In genomic region chr16:1310832-1311200, GRCh38 we compare ENCODE assay signal across 9 cellular contexts. TPM values are rescaled to one million over a fixed set of nuclear protein-coding genes. Genes with fewer than 3 reads are reported as not detected.
DNase-seq lines count a peak whose midpoint lies in the region; ATAC-seq, FAIRE-seq and TF ChIP-seq lines count a peak whose summit lies in the region.
"Had no signal": no experiment of that assay in that cellular context is flagged by ENCODE, and none has a peak within 500 bp of the region (broad histone marks: within the 10 kb centered on the region; RNA-seq: fewer than 3 reads in every experiment).

No MANE protein-coding gene starts in this region.

- H3K36me3 Mint-ChIP-seq in type B pancreatic cell = peaks cover 4% of the 10 kb centered on the region

- H3K4me3 Mint-ChIP-seq in type B pancreatic cell = peak overlapping the region; percentile 99

- H2BK15ac ChIP-seq in IMR-90 (ENCODE audit: low read depth, low read length) = no peak overlapping the region

- H3K23ac ChIP-seq in IMR-90 (ENCODE audit: low read depth, low read length) = peak overlapping the region; percentile 55

- TF ChIP-seq POLR2A in IMR-90 (IDR thresholded peaks at IDR 0.05; ENCODE audit: low read depth, low read length) (no peak), adrenal gland (IDR thresholded peaks at IDR 0.05) (no peak), HepG2 (IDR thresholded peaks at IDR 0.05; ENCODE audit: insufficient read depth in 1 of 2, low read depth in 2 of 2, low read length in 2 of 2) (no peak)

- H4K8ac ChIP-seq in IMR-90 (ENCODE audit: low read depth in 2 of 2, low read length in 2 of 2) = no peak overlapping the region

- H3K4me1 ChIP-seq in IMR-90 (ENCODE audit: control insufficient read depth, insufficient read depth, low read length) = peaks cover 15% of the 10 kb centered on the region
- peaks cover 28 to 32% of the 10 kb centered on the region in 2 donors for H3K4me1 ChIP-seq in adrenal gland (replicated peaks in 1 of 2)
- H3K4me1 ChIP-seq in HepG2 (ENCODE audit: insufficient read depth, low read length) = peaks cover 32% of the 10 kb centered on the region

- no peak overlapping the region for H3K18ac ChIP-seq in IMR-90 (ENCODE audit: low read depth, low read length)

- peaks cover 60% of the 10 kb centered on the region for H4K20me1 ChIP-seq in IMR-90 (ENCODE audit: insufficient read depth, low read length)
- H4K20me1 ChIP-seq in HepG2 (ENCODE audit: insufficient read depth, low read length) = peaks cover 52% of the 10 kb centered on the region

- peaks cover 7% of the 10 kb centered on the region for H3K9me1 ChIP-seq in IMR-90 (ENCODE audit: insufficient read depth, low read length)

- H3K4me2 ChIP-seq in IMR-90 (ENCODE audit: low read depth, low read length) (peak overlapping the region; percentile 97), HepG2 (ENCODE audit: low read depth, low read length) (peak overlapping the region; percentile 95)

- H3K27ac Mint-ChIP-seq in type B pancreatic cell = peak overlapping the region; percentile 97

- DNase-seq in AG09309 (ENCODE audit: low read depth) (no peak), IMR-90 (no peak), adrenal gland (peak in 2 of 7 donors; percentile 35 to 57), HepG2 (ENCODE audit: low spot score) (no peak), type B pancreatic cell (ENCODE audit: extremely low spot score, unreplicated experiment) (no peak), HT-29 (ENCODE audit: low spot score) (no peak)

- peak overlapping the region; percentile 79 for H2AK9ac ChIP-seq in IMR-90 (replicated peaks; ENCODE audit: low read depth, low read length, poor library complexity)

- CTCF ChIA-PET in IMR-90 (lab: Yijun Ruan, JAX) (no interaction called here), HepG2 (lab: Yijun Ruan, JAX; ENCODE audit: low intra/inter-chr PET ratio, low total read pairs) (no interaction called here)

- peak overlapping the region; percentile 65 for H3K4me3 ChIP-seq in AG09309 (ENCODE audit: control insufficient read depth, low read depth, low read length)
- H3K4me3 ChIP-seq in IMR-90 (ENCODE audit: insufficient read depth, low read depth, low read length) = peak overlapping the region; percentile 90
- H3K4me3 ChIP-seq in adrenal gland = peak overlapping the region in 3 of 4 donors; percentile 43 to 92 (median 67)
- H3K4me3 ChIP-seq in HepG2 (replicated peaks in 1 of 3; ENCODE audit: insufficient read depth in 1 of 3, low read depth in 2 of 3, low read length in 3 of 3) = peak overlapping the region; percentile 66 to 97 (median 91)

- no peak overlapping the region for H3K56ac ChIP-seq in IMR-90 (ENCODE audit: extremely low read depth, insufficient read depth, low read length)

- H4K5ac ChIP-seq in IMR-90 (ENCODE audit: low read depth, low read length) = no peak overlapping the region

- no CpG with 5 or more reads among the region's 14 CpGs for WGBS in IMR-90 (ENCODE audit: extremely low coverage in 2 of 2, insufficient read length in 1 of 2), 2 experiments
- 0 to 2% (median 0%) methylated on average over 8 to 14 of the region's 14 CpGs for WGBS in adrenal gland, 4 donors
- WGBS in HepG2 (ENCODE audit: low lambda C conversion rate) = 2% methylated on average over 9 of the region's 14 CpGs

- H4K91ac ChIP-seq in IMR-90 (ENCODE audit: insufficient read depth, low read depth, low read length) = no peak overlapping the region

- H3K9me3 Mint-ChIP-seq in type B pancreatic cell = no peaks in the 10 kb centered on the region

- intact Hi-C loops in IMR-90 (cut with micrococcal nuclease) = no loop called here
- intact Hi-C loops in adrenal gland (cut with DNase I) = loop anchor here (5.0 to 10.0 kb wide), 3 partner anchors 41 to 104 kb away; partner anchors contain the start of genes GNPTG (in 1 of the 2), TSR3 (in 1 of the 2) and UNKL (in 1 of the 2)
- intact Hi-C loops in HepG2 (cut with micrococcal nuclease; ENCODE audit: unreplicated experiment) = no loop called here

- no peak overlapping the region for H2BK5ac ChIP-seq in IMR-90 (ENCODE audit: low read depth, low read length, poor library complexity, severe bottlenecking)

- H3K27me3 ChIP-seq in IMR-90 (ENCODE audit: control insufficient read depth, insufficient read depth, low read length) (no peaks in the 10 kb centered on the region), adrenal gland (no peaks in the 10 kb centered on the region), HepG2 (ENCODE audit: control insufficient read depth in 1 of 2, insufficient read depth in 2 of 2, low read length in 2 of 2) (no peaks in the 10 kb centered on the region; a peak in 2 of 5 replicates)

- H3K36me3 ChIP-seq in IMR-90 (ENCODE audit: control insufficient read depth, insufficient read depth, low read length) (peaks cover 30% of the 10 kb centered on the region), adrenal gland (replicated peaks in 1 of 2) (peaks cover 0 to 30% of the 10 kb centered on the region in 2 donors), HepG2 (replicated peaks in 1 of 2; ENCODE audit: control insufficient read depth in 1 of 2, insufficient read depth in 2 of 2, low read length in 2 of 2) (peaks cover 20 to 36% of the 10 kb centered on the region in 2 experiments; a peak in 4 of 5 replicates)

- H3K27me3 Mint-ChIP-seq in type B pancreatic cell = no peaks in the 10 kb centered on the region

- POLR2A ChIA-PET in IMR-90 (lab: Charles Lee; ENCODE audit: unreplicated experiment) = no interaction called here
- POLR2A ChIA-PET in HepG2 (lab: Yijun Ruan, JAX) = interaction anchor here (0.8 kb wide), 1 partner anchor 14 kb away, joined by 4 read pairs; no protein-coding TSS in a partner anchor

- dilution Hi-C loops in IMR-90 (cut with HindIII; ENCODE audit: low sequenced_read_pairs, unreplicated experiment) = no loop called here

- peaks cover 56% of the 10 kb centered on the region for H3K79me2 ChIP-seq in HepG2 (ENCODE audit: insufficient read depth, low read length)

- in situ Hi-C loops in IMR-90 (cut with MboI; ENCODE audit: low sequenced_read_pairs) (no loop called here), HepG2 (cut with HindIII; ENCODE audit: extremely low pct_ligation_motif_present, low pct_unique_long_range_greater_than_20kb) (no loop called here)

- H3K79me1 ChIP-seq in IMR-90 (ENCODE audit: low read depth in 1 of 2, low read length in 2 of 2) = peaks cover 3 to 21% of the 10 kb centered on the region in 2 experiments

- no peak for ATAC-seq in IMR-90 (ENCODE audit: low read depth)
- peak; percentile 5; the same call in 2 of the 3 replicates for ATAC-seq in HepG2
- no peak for ATAC-seq in GM19328 (IDR thresholded peaks at IDR 0.05; ENCODE audit: unreplicated experiment)
- no peak for ATAC-seq in GM21717 (IDR thresholded peaks at IDR 0.05; ENCODE audit: unreplicated experiment)

- H2AFZ ChIP-seq in IMR-90 (replicated peaks; ENCODE audit: low read length, poor library complexity) = no peak overlapping the region
- H2AFZ ChIP-seq in HepG2 (ENCODE audit: low read length) = no peak overlapping the region

- TF ChIP-seq RAD21 in IMR-90 (IDR thresholded peaks at IDR 0.05; ENCODE audit: low read length) (no peak), HepG2 (CRISPR knock-in tag; IDR thresholded peaks at IDR 0.05) (no peak)

- FAIRE-seq in HepG2 (lab: Jason Lieb, UNC) = no peak
- FAIRE-seq: islet of Langerhans had no signal

- TF ChIP-seq CTCF in AG09309 (IDR thresholded peaks at IDR 0.05; ENCODE audit: control insufficient read depth, insufficient read depth, low read depth, low read length, missing control alignments) = no peak
- TF ChIP-seq CTCF in IMR-90 (conservative IDR thresholded peaks at IDR 0.05; ENCODE audit: low read depth, low read length) = no peak
- TF ChIP-seq CTCF in adrenal gland (IDR thresholded peaks at IDR 0.05) = no peak
- TF ChIP-seq CTCF in HepG2 (CRISPR knock-in tag; IDR thresholded peaks at IDR 0.05) = no peak
- no peak for TF ChIP-seq CTCF in type B pancreatic cell (conservative IDR thresholded peaks at IDR 0.05)

- no peak overlapping the region for H2BK20ac ChIP-seq in IMR-90 (ENCODE audit: low read depth, low read length)

- H3K27ac ChIP-seq in IMR-90 (ENCODE audit: insufficient read depth, low read length) = peak overlapping the region; percentile 45; the same call in 1 of the 2 replicates
- peak overlapping the region; percentile 43 to 100 (median 93) for H3K27ac ChIP-seq in adrenal gland
- peak overlapping the region; percentile 57 for H3K27ac ChIP-seq in HepG2 (ENCODE audit: extremely low read length, insufficient read depth, low read length)

- H2BK120ac ChIP-seq in IMR-90 (ENCODE audit: low read depth, low read length) = no peak overlapping the region

- no peak overlapping the region for H2AK5ac ChIP-seq in IMR-90 (ENCODE audit: low read depth, low read length)

- BruUV-seq in IMR-90 (replicated peaks; lab: Mats Ljungman, UMichigan) = no TSS peak
- BruUV-seq in HepG2 (replicated peaks; lab: Mats Ljungman, UMichigan) = no TSS peak

- no peaks in the 10 kb centered on the region for H3K4me1 Mint-ChIP-seq in type B pancreatic cell (ENCODE audit: unreplicated experiment)

- H3K9me3 ChIP-seq in IMR-90 (ENCODE audit: control insufficient read depth, insufficient read depth, low read length) (no peaks in the 10 kb centered on the region), adrenal gland (replicated peaks in 1 of 3) (no peaks in the 10 kb centered on the region), HepG2 (ENCODE audit: low read length) (no peaks in the 10 kb centered on the region)

- peak overlapping the region; percentile 90 for H3K9ac ChIP-seq in IMR-90 (ENCODE audit: low read depth, low read length)
- H3K9ac ChIP-seq in HepG2 (ENCODE audit: insufficient read depth, low read depth, low read length) = peak overlapping the region; percentile 91

- TF ChIP-seq EP300 in HepG2 (IDR thresholded peaks at IDR 0.05; ENCODE audit: low read depth in 2 of 2, low read length in 2 of 2) (no peak), HepG2 (CRISPR knock-in tag; IDR thresholded peaks at IDR 0.05; ENCODE audit: borderline replicate concordance) (no peak)

- no peak overlapping the region; the same call in 1 of the 2 replicates for H3K14ac ChIP-seq in IMR-90 (replicated peaks; ENCODE audit: low read depth, low read length)

- H3K4ac ChIP-seq in IMR-90 (ENCODE audit: low read depth, low read length) = no peak overlapping the region

RNA-seq across cellular contexts. Expression of gene UBE2I, which starts 1.4 kb away (rescaled TPM):
- total RNA-seq in IMR-90 (2012; rRNA removed) (30.8 and 45.0 TPM in 2 replicates), adrenal gland (100 to 1,000 TPM in 4 of 8 donors, 10 to 100 TPM in 4; 54.6 to 142 (median 105) TPM), HepG2 (2016; rRNA removed; fragmentation: Illumina TruSeq; extraction: Trizol) (75.8 and 87.9 TPM in 2 replicates), type B pancreatic cell (ENCODE audit: low replicate concordance) (157 and 170 TPM in 2 replicates)
- polyA plus RNA-seq in IMR-90 (2012; rRNA removed) (113 and 140 TPM in 2 replicates), adrenal gland (100 to 1,000 TPM in 1 of 3 donors, 10 to 100 TPM in 2; 61.9 to 203 (median 70.1) TPM), HepG2 (2011; rRNA removed) (79.5 and 98.9 TPM in 2 replicates)
- 47.2 and 66.3 TPM in 2 replicates for polyA plus RNA-seq in IMR-90 (2012; cell fraction: cytosol; rRNA removed)
- polyA plus RNA-seq in IMR-90 (2012; cell fraction: nucleus; rRNA removed; ENCODE audit: low replicate concordance) = 119 and 179 TPM in 2 replicates
- total RNA-seq in HepG2 (2016; cell fraction: cytosol; rRNA removed; fragmentation: Illumina TruSeq; extraction: Trizol; ENCODE audit: low read depth) = 35.5 and 39.4 TPM in 2 replicates
- total RNA-seq in HepG2 (2016; cell fraction: insoluble cytoplasmic fraction; rRNA removed; fragmentation: Illumina TruSeq; extraction: Trizol) = 66.6 and 79.8 TPM in 2 replicates
- 55.4 and 63.3 TPM in 2 replicates for total RNA-seq in HepG2 (2016; cell fraction: membrane; rRNA removed; fragmentation: Illumina TruSeq; extraction: Trizol)
- total RNA-seq in HepG2 (2016; cell fraction: nucleus; rRNA removed; fragmentation: Illumina TruSeq; extraction: Trizol) = 41.5 and 41.7 TPM in 2 replicates
- polyA plus RNA-seq in HepG2 (2011; cell fraction: cytosol; rRNA removed) = 57.9 and 77.8 TPM in 2 replicates
- 115 and 128 TPM in 2 replicates for polyA plus RNA-seq in HepG2 (2011; cell fraction: nucleus; rRNA removed)
- 91.6 and 108 TPM in 2 replicates for polyA plus RNA-seq in HepG2 (2012)
- polyA plus RNA-seq in HepG2 (2016; cell fraction: cytosol; fragmentation: Illumina TruSeq; extraction: Trizol; ENCODE audit: low read depth) = 94.9 and 118 TPM in 2 replicates
- 181 and 205 TPM in 2 replicates for polyA plus RNA-seq in HepG2 (2016; cell fraction: insoluble cytoplasmic fraction; fragmentation: Illumina TruSeq; extraction: Trizol; ENCODE audit: low read depth)
- polyA plus RNA-seq in HepG2 (2016; cell fraction: membrane; fragmentation: Illumina TruSeq; extraction: Trizol; ENCODE audit: low read depth) = 118 and 119 TPM in 2 replicates
- polyA plus RNA-seq in HepG2 (2016; cell fraction: nucleus; fragmentation: Illumina TruSeq; extraction: Trizol; ENCODE audit: insufficient read depth, low read depth) = 163 and 194 TPM in 2 replicates
- polyA minus RNA-seq in HepG2 (2011; rRNA and poly(A)+ RNA removed; ENCODE audit: low replicate concordance) = 39.2 and 48.3 TPM in 2 replicates
- polyA minus RNA-seq in HepG2 (2011; cell fraction: cytosol; rRNA and poly(A)+ RNA removed) = 54.8 and 55.8 TPM in 2 replicates
- polyA minus RNA-seq in HepG2 (2011; cell fraction: nucleus; rRNA and poly(A)+ RNA removed) = 63.8 and 72.6 TPM in 2 replicates
- 90.1 and 116 TPM in 2 replicates for total RNA-seq in HT-29 (2014; rRNA removed; shearing (Covaris generic))

RNA-seq across cellular contexts. Expression of gene BAIAP3, which starts 22.6 kb away (rescaled TPM):
- 0.36 and 0.56 TPM in 2 replicates for total RNA-seq in IMR-90 (2012; rRNA removed)
- polyA plus RNA-seq in IMR-90 (2012; rRNA removed) = 0.65 and 0.77 TPM in 2 replicates
- polyA plus RNA-seq in IMR-90 (2012; cell fraction: cytosol; rRNA removed) = 0.40 and 0.73 TPM in 2 replicates
- 4.2 and 8.4 TPM in 2 replicates for polyA plus RNA-seq in IMR-90 (2012; cell fraction: nucleus; rRNA removed; ENCODE audit: low replicate concordance)
- 10 to 100 TPM in 4 of 8 donors, 1 to 10 TPM in 3, under 1 TPM in 1; 0.79 to 25.4 (median 14.9) TPM for total RNA-seq in adrenal gland
- 100 to 1,000 TPM in 1 of 3 donors, 10 to 100 TPM in 2; 11.9 to 129 (median 20.7) TPM for polyA plus RNA-seq in adrenal gland
- 2.0 and 3.2 TPM in 2 replicates for total RNA-seq in HepG2 (2016; rRNA removed; fragmentation: Illumina TruSeq; extraction: Trizol)
- 0.40 and 0.79 TPM in 2 replicates for total RNA-seq in HepG2 (2016; cell fraction: cytosol; rRNA removed; fragmentation: Illumina TruSeq; extraction: Trizol; ENCODE audit: low read depth)
- total RNA-seq in HepG2 (2016; cell fraction: insoluble cytoplasmic fraction; rRNA removed; fragmentation: Illumina TruSeq; extraction: Trizol) = 1.2 and 2.4 TPM in 2 replicates
- total RNA-seq in HepG2 (2016; cell fraction: membrane; rRNA removed; fragmentation: Illumina TruSeq; extraction: Trizol) = 0.80 and 1.3 TPM in 2 replicates
- total RNA-seq in HepG2 (2016; cell fraction: nucleus; rRNA removed; fragmentation: Illumina TruSeq; extraction: Trizol) = 2.8 and 4.0 TPM in 2 replicates
- polyA plus RNA-seq in HepG2 (2011; rRNA removed) = 5.7 and 9.1 TPM in 2 replicates
- 2.2 and 2.3 TPM in 2 replicates for polyA plus RNA-seq in HepG2 (2011; cell fraction: cytosol; rRNA removed)
- polyA plus RNA-seq in HepG2 (2011; cell fraction: nucleus; rRNA removed) = 91.6 and 123 TPM in 2 replicates
- polyA plus RNA-seq in HepG2 (2012) = 3.7 and 4.3 TPM in 2 replicates
- polyA plus RNA-seq in HepG2 (2016; cell fraction: cytosol; fragmentation: Illumina TruSeq; extraction: Trizol; ENCODE audit: low read depth) = 0.31 and 0.35 TPM in 2 replicates
- 1.0 and 2.5 TPM in 2 replicates for polyA plus RNA-seq in HepG2 (2016; cell fraction: insoluble cytoplasmic fraction; fragmentation: Illumina TruSeq; extraction: Trizol; ENCODE audit: low read depth)
- polyA plus RNA-seq in HepG2 (2016; cell fraction: membrane; fragmentation: Illumina TruSeq; extraction: Trizol; ENCODE audit: low read depth) = 0.46 and 0.62 TPM in 2 replicates
- 5.9 and 9.4 TPM in 2 replicates for polyA plus RNA-seq in HepG2 (2016; cell fraction: nucleus; fragmentation: Illumina TruSeq; extraction: Trizol; ENCODE audit: insufficient read depth, low read depth)
- 0.40 and 7.9 TPM in 2 replicates for polyA minus RNA-seq in HepG2 (2011; rRNA and poly(A)+ RNA removed; ENCODE audit: low replicate concordance)
- 2.1 and 2.6 TPM in 2 replicates for polyA minus RNA-seq in HepG2 (2011; cell fraction: cytosol; rRNA and poly(A)+ RNA removed)
- 12.2 and 20.9 TPM in 2 replicates for polyA minus RNA-seq in HepG2 (2011; cell fraction: nucleus; rRNA and poly(A)+ RNA removed)
- 5.0 and 6.9 TPM in 2 replicates for total RNA-seq in type B pancreatic cell (ENCODE audit: low replicate concordance)
- 8.2 and 14.1 TPM in 2 replicates for total RNA-seq in HT-29 (2014; rRNA removed; shearing (Covaris generic))

RNA-seq across cellular contexts. Expression of gene TSR3, which starts 40.9 kb away (rescaled TPM):
- 38.0 and 46.4 TPM in 2 replicates for total RNA-seq in IMR-90 (2012; rRNA removed)
- 52.9 and 77.8 TPM in 2 replicates for polyA plus RNA-seq in IMR-90 (2012; rRNA removed)
- polyA plus RNA-seq in IMR-90 (2012; cell fraction: cytosol; rRNA removed) = 87.2 and 116 TPM in 2 replicates
- 39.9 and 72.5 TPM in 2 replicates for polyA plus RNA-seq in IMR-90 (2012; cell fraction: nucleus; rRNA removed; ENCODE audit: low replicate concordance)
- total RNA-seq in adrenal gland = 100 to 1,000 TPM in 3 of 8 donors, 10 to 100 TPM in 5; 49.8 to 258 (median 76.1) TPM
- polyA plus RNA-seq in adrenal gland = 10 to 100 TPM; 13.7 to 42.8 (median 39.2) TPM
- 45.1 and 51.0 TPM in 2 replicates for total RNA-seq in HepG2 (2016; rRNA removed; fragmentation: Illumina TruSeq; extraction: Trizol)
- total RNA-seq in HepG2 (2016; cell fraction: cytosol; rRNA removed; fragmentation: Illumina TruSeq; extraction: Trizol; ENCODE audit: low read depth) = 118 and 125 TPM in 2 replicates
- total RNA-seq in HepG2 (2016; cell fraction: insoluble cytoplasmic fraction; rRNA removed; fragmentation: Illumina TruSeq; extraction: Trizol) = 49.3 and 52.7 TPM in 2 replicates
- total RNA-seq in HepG2 (2016; cell fraction: membrane; rRNA removed; fragmentation: Illumina TruSeq; extraction: Trizol) = 124 and 132 TPM in 2 replicates
- 18.2 and 27.2 TPM in 2 replicates for total RNA-seq in HepG2 (2016; cell fraction: nucleus; rRNA removed; fragmentation: Illumina TruSeq; extraction: Trizol)
- polyA plus RNA-seq in HepG2 (2011; rRNA removed) = 24.2 and 26.2 TPM in 2 replicates
- polyA plus RNA-seq in HepG2 (2011; cell fraction: cytosol; rRNA removed) = 32.0 and 45.5 TPM in 2 replicates
- 19.0 and 20.6 TPM in 2 replicates for polyA plus RNA-seq in HepG2 (2011; cell fraction: nucleus; rRNA removed)
- polyA plus RNA-seq in HepG2 (2012) = 21.4 TPM in 2 replicates
- 132 and 144 TPM in 2 replicates for polyA plus RNA-seq in HepG2 (2016; cell fraction: cytosol; fragmentation: Illumina TruSeq; extraction: Trizol; ENCODE audit: low read depth)
- 51.4 and 56.6 TPM in 2 replicates for polyA plus RNA-seq in HepG2 (2016; cell fraction: insoluble cytoplasmic fraction; fragmentation: Illumina TruSeq; extraction: Trizol; ENCODE audit: low read depth)
- polyA plus RNA-seq in HepG2 (2016; cell fraction: membrane; fragmentation: Illumina TruSeq; extraction: Trizol; ENCODE audit: low read depth) = 124 TPM in 2 replicates
- polyA plus RNA-seq in HepG2 (2016; cell fraction: nucleus; fragmentation: Illumina TruSeq; extraction: Trizol; ENCODE audit: insufficient read depth, low read depth) = 43.7 and 46.5 TPM in 2 replicates
- polyA minus RNA-seq in HepG2 (2011; rRNA and poly(A)+ RNA removed; ENCODE audit: low replicate concordance) = 32.8 and 34.9 TPM in 2 replicates
- polyA minus RNA-seq in HepG2 (2011; cell fraction: cytosol; rRNA and poly(A)+ RNA removed) = 14.0 and 21.0 TPM in 2 replicates
- polyA minus RNA-seq in HepG2 (2011; cell fraction: nucleus; rRNA and poly(A)+ RNA removed) = 6.6 and 7.2 TPM in 2 replicates
- total RNA-seq in type B pancreatic cell (ENCODE audit: low replicate concordance) = 53.1 and 54.0 TPM in 2 replicates
- 155 and 181 TPM in 2 replicates for total RNA-seq in HT-29 (2014; rRNA removed; shearing (Covaris generic))

RNA-seq across cellular contexts. Expression of gene GNPTG, which starts 40.9 kb away (rescaled TPM):
- total RNA-seq in IMR-90 (2012; rRNA removed) = 14.7 and 14.9 TPM in 2 replicates
- 70.8 and 85.2 TPM in 2 replicates for polyA plus RNA-seq in IMR-90 (2012; rRNA removed)
- polyA plus RNA-seq in IMR-90 (2012; cell fraction: cytosol; rRNA removed) = 103 and 128 TPM in 2 replicates
- 113 and 180 TPM in 2 replicates for polyA plus RNA-seq in IMR-90 (2012; cell fraction: nucleus; rRNA removed; ENCODE audit: low replicate concordance)
- 100 to 1,000 TPM; 213 to 332 (median 284) TPM for total RNA-seq in adrenal gland
- polyA plus RNA-seq in adrenal gland = 100 to 1,000 TPM in 2 of 3 donors, 10 to 100 TPM in 1; 95.9 to 659 (median 362) TPM
- total RNA-seq in HepG2 (2016; rRNA removed; fragmentation: Illumina TruSeq; extraction: Trizol) = 8.8 and 22.7 TPM in 2 replicates
- total RNA-seq in HepG2 (2016; cell fraction: cytosol; rRNA removed; fragmentation: Illumina TruSeq; extraction: Trizol; ENCODE audit: low read depth) = 8.5 and 9.4 TPM in 2 replicates
- total RNA-seq in HepG2 (2016; cell fraction: insoluble cytoplasmic fraction; rRNA removed; fragmentation: Illumina TruSeq; extraction: Trizol) = 7.2 and 22.9 TPM in 2 replicates
- total RNA-seq in HepG2 (2016; cell fraction: membrane; rRNA removed; fragmentation: Illumina TruSeq; extraction: Trizol) = 11.3 and 14.3 TPM in 2 replicates
- total RNA-seq in HepG2 (2016; cell fraction: nucleus; rRNA removed; fragmentation: Illumina TruSeq; extraction: Trizol) = 18.3 and 21.7 TPM in 2 replicates
- 71.1 and 79.9 TPM in 2 replicates for polyA plus RNA-seq in HepG2 (2011; rRNA removed)
- 54.7 and 81.5 TPM in 2 replicates for polyA plus RNA-seq in HepG2 (2011; cell fraction: cytosol; rRNA removed)
- 96.1 and 122 TPM in 2 replicates for polyA plus RNA-seq in HepG2 (2011; cell fraction: nucleus; rRNA removed)
- polyA plus RNA-seq in HepG2 (2012) = 23.4 and 23.5 TPM in 2 replicates
- 15.1 and 18.1 TPM in 2 replicates for polyA plus RNA-seq in HepG2 (2016; cell fraction: cytosol; fragmentation: Illumina TruSeq; extraction: Trizol; ENCODE audit: low read depth)
- polyA plus RNA-seq in HepG2 (2016; cell fraction: insoluble cytoplasmic fraction; fragmentation: Illumina TruSeq; extraction: Trizol; ENCODE audit: low read depth) = 15.0 and 19.6 TPM in 2 replicates
- 15.9 and 17.7 TPM in 2 replicates for polyA plus RNA-seq in HepG2 (2016; cell fraction: membrane; fragmentation: Illumina TruSeq; extraction: Trizol; ENCODE audit: low read depth)
- 81.4 and 87.5 TPM in 2 replicates for polyA plus RNA-seq in HepG2 (2016; cell fraction: nucleus; fragmentation: Illumina TruSeq; extraction: Trizol; ENCODE audit: insufficient read depth, low read depth)
- 35.8 and 59.3 TPM in 2 replicates for polyA minus RNA-seq in HepG2 (2011; rRNA and poly(A)+ RNA removed; ENCODE audit: low replicate concordance)
- polyA minus RNA-seq in HepG2 (2011; cell fraction: cytosol; rRNA and poly(A)+ RNA removed) = 14.2 and 19.1 TPM in 2 replicates
- polyA minus RNA-seq in HepG2 (2011; cell fraction: nucleus; rRNA and poly(A)+ RNA removed) = 7.6 and 15.6 TPM in 2 replicates
- total RNA-seq in type B pancreatic cell (ENCODE audit: low replicate concordance) = 55.6 and 68.5 TPM in 2 replicates
- total RNA-seq in HT-29 (2014; rRNA removed; shearing (Covaris generic)) = 46.6 and 50.9 TPM in 2 replicates

RNA-seq across cellular contexts. Expression of gene TPSD1, which starts 54.9 kb away (rescaled TPM):
- not detected in 2 replicates for total RNA-seq in IMR-90 (2012; rRNA removed)
- polyA plus RNA-seq in IMR-90 (2012; rRNA removed) = not detected in 2 replicates
- polyA plus RNA-seq in IMR-90 (2012; cell fraction: cytosol; rRNA removed) = not detected in 2 replicates
- not detected in 2 replicates for polyA plus RNA-seq in IMR-90 (2012; cell fraction: nucleus; rRNA removed; ENCODE audit: low replicate concordance)
- total RNA-seq in adrenal gland = not detected
- polyA plus RNA-seq in adrenal gland = under 1 TPM in 1 of 3 donors, not detected in 2; 0.24 TPM
- total RNA-seq in HepG2 (2016; rRNA removed; fragmentation: Illumina TruSeq; extraction: Trizol) = not detected in 2 replicates
- total RNA-seq in HepG2 (2016; cell fraction: cytosol; rRNA removed; fragmentation: Illumina TruSeq; extraction: Trizol; ENCODE audit: low read depth) = not detected in 2 replicates
- total RNA-seq in HepG2 (2016; cell fraction: insoluble cytoplasmic fraction; rRNA removed; fragmentation: Illumina TruSeq; extraction: Trizol) = not detected in 2 replicates
- not detected in 2 replicates for total RNA-seq in HepG2 (2016; cell fraction: membrane; rRNA removed; fragmentation: Illumina TruSeq; extraction: Trizol)
- not detected in 2 replicates for total RNA-seq in HepG2 (2016; cell fraction: nucleus; rRNA removed; fragmentation: Illumina TruSeq; extraction: Trizol)
- not detected in 2 replicates for polyA plus RNA-seq in HepG2 (2011; rRNA removed)
- polyA plus RNA-seq in HepG2 (2011; cell fraction: cytosol; rRNA removed) = not detected in 2 replicates
- not detected in 2 replicates for polyA plus RNA-seq in HepG2 (2011; cell fraction: nucleus; rRNA removed)
- polyA plus RNA-seq in HepG2 (2012) = not detected in 2 replicates
- not detected in 2 replicates for polyA plus RNA-seq in HepG2 (2016; cell fraction: cytosol; fragmentation: Illumina TruSeq; extraction: Trizol; ENCODE audit: low read depth)
- not detected in 2 replicates for polyA plus RNA-seq in HepG2 (2016; cell fraction: insoluble cytoplasmic fraction; fragmentation: Illumina TruSeq; extraction: Trizol; ENCODE audit: low read depth)
- polyA plus RNA-seq in HepG2 (2016; cell fraction: membrane; fragmentation: Illumina TruSeq; extraction: Trizol; ENCODE audit: low read depth) = not detected in 2 replicates
- not detected in 2 replicates for polyA plus RNA-seq in HepG2 (2016; cell fraction: nucleus; fragmentation: Illumina TruSeq; extraction: Trizol; ENCODE audit: insufficient read depth, low read depth)
- not detected in 2 replicates for polyA minus RNA-seq in HepG2 (2011; rRNA and poly(A)+ RNA removed; ENCODE audit: low replicate concordance)
- not detected in 2 replicates for polyA minus RNA-seq in HepG2 (2011; cell fraction: cytosol; rRNA and poly(A)+ RNA removed)
- not detected in 2 replicates for polyA minus RNA-seq in HepG2 (2011; cell fraction: nucleus; rRNA and poly(A)+ RNA removed)
- total RNA-seq in type B pancreatic cell (ENCODE audit: low replicate concordance) = not detected in 2 replicates
- not detected in 2 replicates for total RNA-seq in HT-29 (2014; rRNA removed; shearing (Covaris generic))

Comparison
In these comparisons a context has a peak if more than half of its experiments do, and no peak if none do; other contexts are left out.
1. intact Hi-C loops: an anchor here in adrenal gland (5.0 to 10.0 kb wide); none called in IMR-90 and HepG2.